10 cellular contexts compared by ENCODE assay signal in the genomic region with DNA sequence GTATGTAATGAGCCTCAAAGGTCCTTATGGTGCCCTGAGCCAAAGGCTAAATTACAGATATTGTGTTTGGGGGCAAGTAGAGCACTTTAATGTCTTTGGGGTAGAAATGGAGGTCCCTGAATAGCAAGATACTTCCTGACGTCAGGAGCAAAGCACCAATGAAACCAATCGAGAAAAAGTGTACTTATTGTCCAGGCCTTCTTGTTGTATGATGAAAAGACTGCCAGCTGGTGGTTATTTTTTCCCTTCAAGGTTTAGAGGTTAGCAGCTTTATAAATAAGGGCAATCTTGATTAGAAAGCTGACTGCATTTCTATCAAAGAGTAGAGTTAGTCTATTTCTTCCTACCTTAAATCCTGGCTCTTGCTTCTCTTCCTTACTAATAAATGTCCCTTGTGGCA.
DNase-seq lines count a peak whose midpoint lies in the region; ATAC-seq, FAIRE-seq and TF ChIP-seq lines count a peak whose summit lies in the region.
"Had no signal": no experiment of that assay in that cellular context is flagged by ENCODE, and none has a peak within 500 bp of the region (broad histone marks: within the 10 kb centered on the region; RNA-seq: fewer than 3 reads in every experiment).

No MANE protein-coding gene starts in this region.

- no peaks in the 10 kb centered on the region for H3F3A ChIP-seq in SU-DHL-6 (ENCODE audit: insufficient read depth)

- H3K9me2 ChIP-seq in SU-DHL-6 (replicated peaks; ENCODE audit: insufficient read depth, low read length), result no peaks in the 10 kb centered on the region

- TF ChIP-seq CTCF in heart left ventricle (IDR thresholded peaks at IDR 0.05) (no peak), SU-DHL-6 (IDR thresholded peaks at IDR 0.05; ENCODE audit: insufficient read depth, low read length, poor library complexity, severe bottlenecking) (no peak), gastroesophageal sphincter (IDR thresholded peaks at IDR 0.05) (no peak), upper lobe of left lung (IDR thresholded peaks at IDR 0.05) (no peak)

- H2AFZ ChIP-seq in SU-DHL-6 (ENCODE audit: low read depth, low read length, severe bottlenecking), result no peak overlapping the region

- no peak for TF ChIP-seq POLR2A in heart left ventricle (IDR thresholded peaks at IDR 0.05)
- TF ChIP-seq POLR2A in gastroesophageal sphincter (IDR thresholded peaks at IDR 0.05), result no peak
- no peak for TF ChIP-seq POLR2A in upper lobe of left lung (IDR thresholded peaks at IDR 0.05)
- TF ChIP-seq POLR2A in H54 (IDR thresholded peaks at IDR 0.05; ENCODE audit: low read depth, low read length), result no peak

- no peaks in the 10 kb centered on the region for H3K9me3 ChIP-seq in heart left ventricle
- H3K9me3 ChIP-seq in SU-DHL-6 (ENCODE audit: insufficient read depth, low read length), result no peaks in the 10 kb centered on the region
- H3K9me3 ChIP-seq in gastroesophageal sphincter, result no peaks in the 10 kb centered on the region
- no peaks in the 10 kb centered on the region for H3K9me3 ChIP-seq in upper lobe of left lung

- DNase-seq in heart left ventricle (no peak), Right ventricle myocardium inferior (ENCODE audit: missing footprints) (no peak), upper lobe of left lung (no peak), H54 (ENCODE audit: insufficient read length, low spot score) (no peak)
- DNase-seq: posterior cingulate gyrus had no signal

- H3K27ac ChIP-seq in heart left ventricle (peak overlapping the region in 1 of 12 donors; percentile 18), SU-DHL-6 (ENCODE audit: low read depth, low read length) (no peak overlapping the region), gastroesophageal sphincter (peak overlapping the region in 2 of 4 donors; percentile 25 to 47), upper lobe of left lung (no peak overlapping the region)

- H3K79me2 ChIP-seq in SU-DHL-6 (ENCODE audit: insufficient read depth, low read length), result no peaks in the 10 kb centered on the region

- WGBS in heart left ventricle, 4 donors, result 49 to 70% (median 62%) methylated on average over 2 of the region's 2 CpGs
- 38 to 48% methylated on average over 2 of the region's 2 CpGs for WGBS in gastroesophageal sphincter (ENCODE audit: low coverage in 1 of 2), 2 donors
- WGBS in upper lobe of left lung, 2 donors, result 60 to 72% methylated on average over 2 of the region's 2 CpGs

- no peaks in the 10 kb centered on the region for H4K20me1 ChIP-seq in SU-DHL-6 (ENCODE audit: low read depth, low read length)

- H3K4me3 ChIP-seq in heart left ventricle (peak overlapping the region in 9 of 12 donors; percentile 34 to 58 (median 49)), SU-DHL-6 (ENCODE audit: insufficient read depth, low read length, poor library complexity, severe bottlenecking) (no peak overlapping the region), gastroesophageal sphincter (peak overlapping the region; percentile 40 to 57), upper lobe of left lung (peak overlapping the region in 3 of 4 donors; percentile 31 to 44 (median 40))

- FAIRE-seq in H54 (lab: Jason Lieb, UNC), result no peak
- FAIRE-seq: RCC 7860 had no signal

- no peak overlapping the region for H3K9ac ChIP-seq in SU-DHL-6 (ENCODE audit: low read length)

- H3K36me3 ChIP-seq in heart left ventricle (no peaks in the 10 kb centered on the region), SU-DHL-6 (ENCODE audit: low read length) (no peaks in the 10 kb centered on the region), gastroesophageal sphincter (no peaks in the 10 kb centered on the region), upper lobe of left lung (no peaks in the 10 kb centered on the region)

- TF ChIP-seq EP300 in gastroesophageal sphincter (IDR thresholded peaks at IDR 0.05), result no peak
- TF ChIP-seq EP300 in upper lobe of left lung (IDR thresholded peaks at IDR 0.05), result no peak

- H3K27me3 ChIP-seq in heart left ventricle (peaks cover 0 to 4% (median 0%) of the 10 kb centered on the region in 9 donors), SU-DHL-6 (ENCODE audit: low read length) (no peaks in the 10 kb centered on the region), gastroesophageal sphincter (no peaks in the 10 kb centered on the region), upper lobe of left lung (no peaks in the 10 kb centered on the region)

- intact Hi-C loops in heart left ventricle (cut with DNase I), result no loop called here
- intact Hi-C loops in Right ventricle myocardium inferior (cut with DNase I), result no loop called here

- peaks cover 0 to 6% (median 0%) of the 10 kb centered on the region in 12 donors for H3K4me1 ChIP-seq in heart left ventricle
- H3K4me1 ChIP-seq in gastroesophageal sphincter, result peaks cover 0 to 5% (median 0%) of the 10 kb centered on the region in 3 donors
- peaks cover 0 to 4% (median 0%) of the 10 kb centered on the region in 4 donors for H3K4me1 ChIP-seq in upper lobe of left lung

- ATAC-seq in heart left ventricle, result no peak
- ATAC-seq in Right ventricle myocardium inferior, result no peak
- peak; percentile 16 for ATAC-seq in gastroesophageal sphincter
- no peak for ATAC-seq in upper lobe of left lung (ENCODE audit: low FRiP score in 2 of 2)
- no peak for ATAC-seq in GM21619 (IDR thresholded peaks at IDR 0.05; ENCODE audit: unreplicated experiment)
- no peak for ATAC-seq in HG02571 (IDR thresholded peaks at IDR 0.05; ENCODE audit: unreplicated experiment)

- peak overlapping the region; percentile 30 for H3K4me2 ChIP-seq in SU-DHL-6 (ENCODE audit: low read depth, low read length, poor library complexity, severe bottlenecking)
